In the genomic region with DNA sequence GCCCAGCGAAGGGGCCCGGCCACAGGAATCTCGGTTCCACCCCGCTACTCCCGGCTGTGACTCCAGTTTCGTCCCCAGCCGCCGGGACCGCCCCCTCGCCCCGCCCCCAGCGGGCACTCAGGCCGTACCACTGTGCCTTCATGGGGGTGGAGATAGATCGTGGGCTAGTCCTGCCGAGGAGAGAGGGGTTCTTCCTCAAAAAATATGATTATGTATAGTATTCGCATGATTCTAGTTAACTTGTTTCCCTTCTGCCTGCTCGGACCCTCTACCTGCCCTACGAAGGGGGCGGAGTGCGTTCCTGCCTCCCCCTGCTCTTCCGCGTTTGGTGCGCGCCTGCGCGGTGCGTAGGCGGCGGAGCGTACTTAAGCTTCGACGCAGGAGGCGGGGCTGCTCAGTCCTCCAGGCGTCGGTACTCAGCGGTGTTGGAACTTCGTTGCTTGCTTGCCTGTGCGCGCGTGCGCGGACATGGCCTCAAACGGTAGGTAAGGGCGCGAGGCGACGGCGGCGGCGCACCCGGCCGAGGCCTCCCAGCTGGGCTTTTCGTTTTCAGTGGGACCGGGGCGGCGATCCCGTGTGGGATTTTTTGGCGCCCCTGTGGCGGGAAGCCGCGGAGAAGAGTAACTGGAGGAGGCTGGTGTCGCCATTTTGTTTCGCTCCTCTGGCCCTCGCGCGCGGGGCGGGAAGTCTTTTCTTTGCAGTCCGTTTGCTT, we compare ENCODE assay signal across 1 cellular context.
TF ChIP-seq lines count a peak whose summit lies in the region.

FUS (plus strand) TSS at position 393 of the 712 bp plus-strand sequence; CDS start at position 469, 76 bp downstream.

TF ChIP-seq in HepG2, 621 proteins besides CTCF, POLR2A, EP300 and RAD21 (continued from another document and continues in another):
- TF ChIP-seq ARID5B (CRISPR knock-in tag; IDR thresholded peaks at IDR 0.05) (no peak), ZNF354B (CRISPR knock-in tag; IDR thresholded peaks at IDR 0.05) (no peak; the same call in none of the 2 replicates), ZNF772 (CRISPR knock-in tag; IDR thresholded peaks at IDR 0.05) (peak; percentile 52), TBX3 (IDR thresholded peaks at IDR 0.05; ENCODE audit: borderline replicate concordance) (peak; percentile 71), ZNF839 (CRISPR knock-in tag; IDR thresholded peaks at IDR 0.05; ENCODE audit: borderline replicate concordance) (no peak; the same call in 1 of the 2 replicates), ZNF180 (CRISPR knock-in tag; IDR thresholded peaks at IDR 0.05; ENCODE audit: borderline replicate concordance, low read depth) (0 out of 2 replicates have a peak, but pooled peaks have one; percentile 21), ZNF337 (CRISPR knock-in tag; IDR thresholded peaks at IDR 0.05; ENCODE audit: borderline replicate concordance, low read depth) (no peak), LCORL (IDR thresholded peaks at IDR 0.05) (no peak), LCORL (CRISPR knock-in tag; IDR thresholded peaks at IDR 0.05) (no peak), POLR2AphosphoS5 (IDR thresholded peaks at IDR 0.05; ENCODE audit: low read depth, low read length) (peak; percentile 100), TBP (CRISPR knock-in tag; IDR thresholded peaks at IDR 0.05) (peak; percentile 95; the same call in 1 of the 2 replicates), ZFYVE20 (CRISPR knock-in tag; IDR thresholded peaks at IDR 0.05; ENCODE audit: borderline replicate concordance, low read depth) (peak; percentile 75), KDM1A (CRISPR knock-in tag; IDR thresholded peaks at IDR 0.05) (no peak), HMG20B (CRISPR knock-in tag; conservative IDR thresholded peaks at IDR 0.05) (peak; percentile 63), MIER2 (CRISPR knock-in tag; IDR thresholded peaks at IDR 0.05) (peak; percentile 51), NKX3-1 (CRISPR knock-in tag; IDR thresholded peaks at IDR 0.05) (peak; percentile 95), RNF2 (conservative IDR thresholded peaks at IDR 0.05; ENCODE audit: low read depth) (0 out of 2 replicates have a peak, but pooled peaks have one; percentile 36), CREM (IDR thresholded peaks at IDR 0.05) (peak; percentile 75), CREM (CRISPR knock-in tag; IDR thresholded peaks at IDR 0.05) (peak; percentile 58; the same call in 1 of the 2 replicates), EZH2 (conservative IDR thresholded peaks at IDR 0.05; ENCODE audit: low read depth, low read length) (no peak), TFE3 (CRISPR knock-in tag; IDR thresholded peaks at IDR 0.05) (peak; percentile 65; the same call in 1 of the 2 replicates), SAP130 (CRISPR knock-in tag; IDR thresholded peaks at IDR 0.05; ENCODE audit: low read depth) (peak; percentile 69), HNF4A (CRISPR knock-in tag; IDR thresholded peaks at IDR 0.05) (peak; percentile 8; the same call in 1 of the 2 replicates), POGK (CRISPR knock-in tag; conservative IDR thresholded peaks at IDR 0.05) (peak; percentile 97), GABPA (IDR thresholded peaks at IDR 0.05; ENCODE audit: low read depth, low read length) (no peak), GABPA (CRISPR knock-in tag; IDR thresholded peaks at IDR 0.05; ENCODE audit: low read depth) (no peak; the same call in 1 of the 2 replicates), FOXA3 (CRISPR knock-in tag; IDR thresholded peaks at IDR 0.05) (peak; percentile 39; the same call in 1 of the 2 replicates), MXI1 (IDR thresholded peaks at IDR 0.05; ENCODE audit: borderline replicate concordance, low read depth, low read length) (peak; percentile 37; the same call in 1 of the 3 replicates), ATF4 (CRISPR knock-in tag; IDR thresholded peaks at IDR 0.05) (peak in 1 of 2 experiments; percentile 63; a peak in 2 of 4 replicates), ZNF747 (CRISPR knock-in tag; IDR thresholded peaks at IDR 0.05; ENCODE audit: borderline replicate concordance) (peak; percentile 91), SP1 (IDR thresholded peaks at IDR 0.05) (peak; percentile 90), SP1 (CRISPR knock-in tag; IDR thresholded peaks at IDR 0.05) (peak; percentile 96), AKNA (CRISPR knock-in tag; IDR thresholded peaks at IDR 0.05; ENCODE audit: borderline replicate concordance) (peak; percentile 87), ZNF83 (CRISPR knock-in tag; IDR thresholded peaks at IDR 0.05; ENCODE audit: borderline replicate concordance) (0 out of 2 replicates have a peak, but pooled peaks have one; percentile 11), NFATC3 (CRISPR knock-in tag; IDR thresholded peaks at IDR 0.05) (peak; percentile 92), RCOR2 (CRISPR knock-in tag; IDR thresholded peaks at IDR 0.05) (no peak), NPAS2 (CRISPR knock-in tag; IDR thresholded peaks at IDR 0.05; ENCODE audit: borderline replicate concordance) (no peak)
- TF ChIP-seq, protein P1, sequence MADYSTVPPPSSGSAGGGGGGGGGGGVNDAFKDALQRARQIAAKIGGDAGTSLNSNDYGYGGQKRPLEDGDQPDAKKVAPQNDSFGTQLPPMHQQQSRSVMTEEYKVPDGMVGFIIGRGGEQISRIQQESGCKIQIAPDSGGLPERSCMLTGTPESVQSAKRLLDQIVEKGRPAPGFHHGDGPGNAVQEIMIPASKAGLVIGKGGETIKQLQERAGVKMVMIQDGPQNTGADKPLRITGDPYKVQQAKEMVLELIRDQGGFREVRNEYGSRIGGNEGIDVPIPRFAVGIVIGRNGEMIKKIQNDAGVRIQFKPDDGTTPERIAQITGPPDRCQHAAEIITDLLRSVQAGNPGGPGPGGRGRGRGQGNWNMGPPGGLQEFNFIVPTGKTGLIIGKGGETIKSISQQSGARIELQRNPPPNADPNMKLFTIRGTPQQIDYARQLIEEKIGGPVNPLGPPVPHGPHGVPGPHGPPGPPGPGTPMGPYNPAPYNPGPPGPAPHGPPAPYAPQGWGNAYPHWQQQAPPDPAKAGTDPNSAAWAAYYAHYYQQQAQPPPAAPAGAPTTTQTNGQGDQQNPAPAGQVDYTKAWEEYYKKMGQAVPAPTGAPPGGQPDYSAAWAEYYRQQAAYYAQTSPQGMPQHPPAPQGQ (CRISPR knock-in tag; IDR thresholded peaks at IDR 0.05; ENCODE audit: borderline replicate concordance): no peak; the same call in 1 of the 2 replicates
- TF ChIP-seq, protein P2, sequence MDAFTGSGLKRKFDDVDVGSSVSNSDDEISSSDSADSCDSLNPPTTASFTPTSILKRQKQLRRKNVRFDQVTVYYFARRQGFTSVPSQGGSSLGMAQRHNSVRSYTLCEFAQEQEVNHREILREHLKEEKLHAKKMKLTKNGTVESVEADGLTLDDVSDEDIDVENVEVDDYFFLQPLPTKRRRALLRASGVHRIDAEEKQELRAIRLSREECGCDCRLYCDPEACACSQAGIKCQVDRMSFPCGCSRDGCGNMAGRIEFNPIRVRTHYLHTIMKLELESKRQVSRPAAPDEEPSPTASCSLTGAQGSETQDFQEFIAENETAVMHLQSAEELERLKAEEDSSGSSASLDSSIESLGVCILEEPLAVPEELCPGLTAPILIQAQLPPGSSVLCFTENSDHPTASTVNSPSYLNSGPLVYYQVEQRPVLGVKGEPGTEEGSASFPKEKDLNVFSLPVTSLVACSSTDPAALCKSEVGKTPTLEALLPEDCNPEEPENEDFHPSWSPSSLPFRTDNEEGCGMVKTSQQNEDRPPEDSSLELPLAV (CRISPR knock-in tag; conservative IDR thresholded peaks at IDR 0.05; ENCODE audit: low read depth): peak; percentile 90
- TF ChIP-seq, protein P3, sequence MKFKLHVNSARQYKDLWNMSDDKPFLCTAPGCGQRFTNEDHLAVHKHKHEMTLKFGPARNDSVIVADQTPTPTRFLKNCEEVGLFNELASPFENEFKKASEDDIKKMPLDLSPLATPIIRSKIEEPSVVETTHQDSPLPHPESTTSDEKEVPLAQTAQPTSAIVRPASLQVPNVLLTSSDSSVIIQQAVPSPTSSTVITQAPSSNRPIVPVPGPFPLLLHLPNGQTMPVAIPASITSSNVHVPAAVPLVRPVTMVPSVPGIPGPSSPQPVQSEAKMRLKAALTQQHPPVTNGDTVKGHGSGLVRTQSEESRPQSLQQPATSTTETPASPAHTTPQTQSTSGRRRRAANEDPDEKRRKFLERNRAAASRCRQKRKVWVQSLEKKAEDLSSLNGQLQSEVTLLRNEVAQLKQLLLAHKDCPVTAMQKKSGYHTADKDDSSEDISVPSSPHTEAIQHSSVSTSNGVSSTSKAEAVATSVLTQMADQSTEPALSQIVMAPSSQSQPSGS (CRISPR knock-in tag; IDR thresholded peaks at IDR 0.05): peak; percentile 56; the same call in 1 of the 2 replicates
